Comparison of ENCODE assay signal across 15 cellular contexts in genomic region chr6:110884321-110884720, GRCh38. TPM values are rescaled to one million over a fixed set of nuclear protein-coding genes. Genes with fewer than 3 reads are reported as not detected.
DNase-seq lines count a peak whose midpoint lies in the region; ATAC-seq, FAIRE-seq and TF ChIP-seq lines count a peak whose summit lies in the region.
"Had no signal": no experiment of that assay in that cellular context is flagged by ENCODE, and none has a peak within 500 bp of the region (broad histone marks: within the 10 kb centered on the region; RNA-seq: fewer than 3 reads in every experiment).

No MANE protein-coding gene starts in this region.

- H3K4me1 Mint-ChIP-seq in activated T-cell treated with anti-CD3 and anti-CD28 coated beads, Interleukin-2, amount 50 U/mL, for 24 hours (ENCODE audit: low read depth): peaks cover 87% of the 10 kb centered on the region
- peaks cover 24% of the 10 kb centered on the region for H3K4me1 Mint-ChIP-seq in activated T-helper 17 cell treated with anti-CD3 and anti-CD28 coated beads, Interleukin-2, amount 50 U/mL, for 72 hours

- H3K9me3 Mint-ChIP-seq in activated T-cell treated with anti-CD3 and anti-CD28 coated beads, Interleukin-2, amount 50 U/mL, for 24 hours: no peaks in the 10 kb centered on the region
- H3K9me3 Mint-ChIP-seq in activated T-helper 17 cell treated with anti-CD3 and anti-CD28 coated beads, Interleukin-2, amount 50 U/mL, for 72 hours: no peaks in the 10 kb centered on the region
- H3K9me3 Mint-ChIP-seq: immature natural killer cell had no signal

- H2AFZ ChIP-seq in osteoblast (ENCODE audit: low read length): no peak overlapping the region

- H3K9me3 ChIP-seq in osteoblast (ENCODE audit: low read depth, low read length): no peaks in the 10 kb centered on the region
- H3K9me3 ChIP-seq in esophagus muscularis mucosa: no peaks in the 10 kb centered on the region
- H3K9me3 ChIP-seq: testis had no signal

- peaks cover 100% of the 10 kb centered on the region for H3K79me2 ChIP-seq in osteoblast (ENCODE audit: insufficient read depth, low read length)

- H3K27me3 Mint-ChIP-seq in activated T-cell treated with anti-CD3 and anti-CD28 coated beads, Interleukin-2, amount 50 U/mL, for 24 hours: no peaks in the 10 kb centered on the region
- H3K27me3 Mint-ChIP-seq in activated T-helper 17 cell treated with anti-CD3 and anti-CD28 coated beads, Interleukin-2, amount 50 U/mL, for 72 hours: no peaks in the 10 kb centered on the region

- no peak overlapping the region for H3K4me2 ChIP-seq in osteoblast (ENCODE audit: insufficient read depth, low read length)

- 85% methylated on average over 3 of the region's 3 CpGs for WGBS in esophagus muscularis mucosa

- peaks cover 50% of the 10 kb centered on the region for H4K20me1 ChIP-seq in osteoblast (ENCODE audit: insufficient read depth, low read length)

- no peak for TF ChIP-seq POLR2A in esophagus muscularis mucosa (IDR thresholded peaks at IDR 0.05; ENCODE audit: low read depth)

- H3K4me1 ChIP-seq in osteoblast (ENCODE audit: insufficient read depth, low read length) (peaks cover 19% of the 10 kb centered on the region), esophagus muscularis mucosa (peaks cover 41 to 87% (median 70%) of the 10 kb centered on the region in 4 donors)

- H3K27me3 ChIP-seq in osteoblast (ENCODE audit: insufficient read depth, low read length): no peaks in the 10 kb centered on the region
- no peaks in the 10 kb centered on the region for H3K27me3 ChIP-seq in esophagus muscularis mucosa
- H3K27me3 ChIP-seq: brain microvascular endothelial cell, testis had no signal

- TF ChIP-seq CTCF in osteoblast (IDR thresholded peaks at IDR 0.05; ENCODE audit: extremely low read depth, low read depth, low read length) (no peak), esophagus muscularis mucosa (IDR thresholded peaks at IDR 0.05) (no peak)

- no peak for ATAC-seq in activated T-helper 17 cell treated with anti-CD3 and anti-CD28 coated beads, Interleukin-2, amount 50 U/mL, for 72 hours (replicated peaks)
- ATAC-seq in HG03280 (IDR thresholded peaks at IDR 0.05; ENCODE audit: unreplicated experiment): no peak

- TF ChIP-seq EP300 in esophagus muscularis mucosa (IDR thresholded peaks at IDR 0.05): no peak

- H3K4me3 ChIP-seq in osteoblast (ENCODE audit: insufficient read depth, low read length) (no peak overlapping the region), esophagus muscularis mucosa (no peak overlapping the region)
- H3K4me3 ChIP-seq: testis had no signal

- intact Hi-C loops in esophagus muscularis mucosa (cut with DNase I): no loop called here

- H3K27ac ChIP-seq in osteoblast (ENCODE audit: low read depth, low read length): peak overlapping the region; percentile 4
- H3K27ac ChIP-seq in esophagus muscularis mucosa (replicated peaks in 1 of 4): no peak overlapping the region
- H3K27ac ChIP-seq: brain microvascular endothelial cell had no signal

- peaks cover 6% of the 10 kb centered on the region for H3K36me3 ChIP-seq in osteoblast (ENCODE audit: insufficient read depth, low read length)
- peaks cover 0 to 6% (median 0%) of the 10 kb centered on the region in 4 donors for H3K36me3 ChIP-seq in esophagus muscularis mucosa
- H3K36me3 ChIP-seq: brain microvascular endothelial cell had no signal

- peak overlapping the region; percentile 33 for H3K4me3 Mint-ChIP-seq in activated T-cell treated with anti-CD3 and anti-CD28 coated beads, Interleukin-2, amount 50 U/mL, for 24 hours
- peak overlapping the region; percentile 96 for H3K4me3 Mint-ChIP-seq in activated T-helper 17 cell treated with anti-CD3 and anti-CD28 coated beads, Interleukin-2, amount 50 U/mL, for 72 hours

- peak overlapping the region; percentile 72 for H3K27ac Mint-ChIP-seq in activated T-cell treated with anti-CD3 and anti-CD28 coated beads, Interleukin-2, amount 50 U/mL, for 24 hours
- peak overlapping the region; percentile 77 for H3K27ac Mint-ChIP-seq in activated T-helper 17 cell treated with anti-CD3 and anti-CD28 coated beads, Interleukin-2, amount 50 U/mL, for 72 hours

- DNase-seq in activated T-cell treated with anti-CD3 and anti-CD28 coated beads, Interleukin-2, amount 50 U/mL, for 24 hours: no peak
- no peak for DNase-seq in activated T-cell treated with anti-CD3 and anti-CD28 coated beads, Interleukin-2, amount 50 U/mL, for 48 hours
- DNase-seq in GM18507 (ENCODE audit: extremely low spot score, insufficient read length, low read depth) (no peak), osteoblast (ENCODE audit: insufficient read length, low spot score, missing footprints) (no peak), NCI-H774 (lab: John Stamatoyannopoulos, UW) (no peak), esophagus muscularis mucosa (ENCODE audit: extremely low spot score) (no peak)
- DNase-seq: activated effector memory CD4-positive, alpha-beta T cell treated with anti-CD3 and anti-CD28 coated beads, Interleukin-2, amount 50 U/mL, for 16 hours; brain microvascular endothelial cell; immature natural killer cell; midbrain; posterior cingulate gyrus; stimulated activated CD4-positive, alpha-beta T cell treated with anti-CD3 and anti-CD28 coated beads, Interleukin-12 subunit alpha, Interleukin-12 subunit beta, amount 100 ng/mL, for 4 hours; testis had no signal

- FAIRE-seq in GM18507 (lab: Jason Lieb, UNC): peak; percentile 18

- H3K36me3 Mint-ChIP-seq in activated T-cell treated with anti-CD3 and anti-CD28 coated beads, Interleukin-2, amount 50 U/mL, for 24 hours (ENCODE audit: low read depth): peaks cover 79% of the 10 kb centered on the region
- peaks cover 60% of the 10 kb centered on the region for H3K36me3 Mint-ChIP-seq in activated T-helper 17 cell treated with anti-CD3 and anti-CD28 coated beads, Interleukin-2, amount 50 U/mL, for 72 hours (ENCODE audit: low read depth)

RNA-seq across cellular contexts. Expression of gene AMD1, which starts 9.7 kb away (rescaled TPM):
- total RNA-seq in activated T-helper 17 cell treated with anti-CD3 and anti-CD28 coated beads, Interleukin-2, amount 50 U/mL, for 72 hours: 10 to 100 TPM; 49.8 to 92.9 TPM
- total RNA-seq in osteoblast (62.8 and 63.0 TPM in 2 replicates), esophagus muscularis mucosa (10 to 100 TPM; 46.2 to 93.1 (median 59.6) TPM)
